In genomic region chrX:76427560-76428242, GRCh38 we compare ENCODE assay signal across 8 cellular contexts. TPM values are rescaled to one million over a fixed set of nuclear protein-coding genes. Genes with fewer than 3 reads are reported as not detected.
A peak's percentile ranks its signal among the peaks of the same experiment; 100 is the strongest.
DNase-seq lines count a peak whose midpoint lies in the region; ATAC-seq and TF ChIP-seq lines count a peak whose summit lies in the region.

Gene MAGEE1 (plus strand): TSS chrX:76427710. CDS start chrX:76427931, 221 bp downstream.

- peak; percentile 94 for ATAC-seq in HG02588 (IDR thresholded peaks at IDR 0.05; ENCODE audit: unreplicated experiment)

- H3K4me3 ChIP-seq in GM08714 (ENCODE audit: low read length) (peak within 1 kb of the TSS; percentile 46; the same call in 1 of the 2 replicates), WI38 (ENCODE audit: low read depth, low read length) (peak within 1 kb of the TSS; percentile 47), mammary epithelial cell (replicated peaks in 1 of 3; ENCODE audit: insufficient read depth in 1 of 3, low read depth in 2 of 3, low read length in 3 of 3) (peak within 1 kb of the TSS; percentile 61 to 70 (median 65)), spleen (peak within 1 kb of the TSS; percentile 48 to 84 (median 55))

- H2AFZ ChIP-seq in mammary epithelial cell (ENCODE audit: low read depth, low read length), result peak within 1 kb of the TSS; percentile 93

- H3K79me2 ChIP-seq in mammary epithelial cell (ENCODE audit: insufficient read depth, low read length), result peaks cover 9% of the 10 kb centered on the region

- intact Hi-C loops in mammary epithelial cell (cut with micrococcal nuclease), result no loop called here
- intact Hi-C loops in spleen (cut with DNase I; ENCODE audit: low total_unique reads), result no loop called here

- H3K4me3 Mint-ChIP-seq in immature natural killer cell, result peak within 1 kb of the TSS; percentile 91 to 93 (median 92)

- H3K27me3 ChIP-seq in mammary epithelial cell (ENCODE audit: insufficient read depth, low read length) (no peaks in the 10 kb centered on the region), spleen (replicated peaks in 1 of 7) (peaks cover 0 to 8% (median 0%) of the 10 kb centered on the region in 7 donors)

- H3K27ac ChIP-seq in mammary epithelial cell (ENCODE audit: insufficient read depth, low read depth, low read length) (no peak within 1 kb of the TSS), spleen (peak within 1 kb of the TSS in 7 of 8 donors; percentile 32 to 84 (median 69))

- in situ Hi-C loops in mammary epithelial cell (cut with MboI; ENCODE audit: low sequenced_read_pairs in 2 of 2), result no loop called here

- H3K27me3 Mint-ChIP-seq in immature natural killer cell (ENCODE audit: low read depth in 3 of 3), result peaks cover 2 to 11% (median 5%) of the 10 kb centered on the region in 3 donors

- H3K36me3 ChIP-seq in mammary epithelial cell (ENCODE audit: insufficient read depth, low read length) (no peaks in the 10 kb centered on the region), spleen (no peaks in the 10 kb centered on the region)

- H3K9ac ChIP-seq in mammary epithelial cell (ENCODE audit: insufficient read depth, low read length), result peak within 1 kb of the TSS; percentile 27

- H3K36me3 Mint-ChIP-seq in immature natural killer cell, result no peaks in the 10 kb centered on the region

- 14% methylated on average over 7 of the region's 42 CpGs for WGBS in mammary epithelial cell (ENCODE audit: low coverage, missing lambda C conversion rate)
- WGBS in spleen, 5 donors, result 0 to 43% (median 1%) methylated on average over 6 to 42 of the region's 42 CpGs

- DNase-seq in NCI-H1105 (lab: John Stamatoyannopoulos, UW) (peak; percentile 62), mammary epithelial cell (peak; percentile 64), immature natural killer cell (peak; percentile 71 to 80 (median 79)), spleen (peak; percentile 92), SW480 (ENCODE audit: low spot score) (no peak)

- BruUV-seq in mammary epithelial cell (replicated peaks; lab: Mats Ljungman, UMichigan), result no TSS peak

- CTCF ChIA-PET in mammary epithelial cell (lab: Charles Lee; ENCODE audit: low non-redundant PET), result no interaction called here

- TF ChIP-seq CTCF in WI38 (IDR thresholded peaks at IDR 0.05; ENCODE audit: low read depth, low read length), result no peak
- TF ChIP-seq CTCF in mammary epithelial cell (conservative IDR thresholded peaks at IDR 0.05 in 1 of 2, IDR thresholded peaks at IDR 0.05 in 1 of 2; ENCODE audit: extremely low read depth in 1 of 2, insufficient read depth in 1 of 2, low read depth in 1 of 2, low read length in 2 of 2), result no peak
- no peak for TF ChIP-seq CTCF in spleen (IDR thresholded peaks at IDR 0.05 in 8 of 11, conservative IDR thresholded peaks at IDR 0.05 in 3 of 11)

- H3K4me2 ChIP-seq in mammary epithelial cell (ENCODE audit: insufficient read depth, low read depth, low read length), result peak within 1 kb of the TSS; percentile 92

- TF ChIP-seq POLR2A in spleen (IDR thresholded peaks at IDR 0.05), result peak in 1 of 3 donors; percentile 22

- no peaks in the 10 kb centered on the region for H4K20me1 ChIP-seq in mammary epithelial cell (ENCODE audit: insufficient read depth, low read length)

- H3K9me3 Mint-ChIP-seq in immature natural killer cell, result no peaks in the 10 kb centered on the region

- peak within 1 kb of the TSS; percentile 84 to 97 (median 92) for H3K27ac Mint-ChIP-seq in immature natural killer cell

- dilution Hi-C loops in mammary epithelial cell (cut with HindIII; ENCODE audit: low sequenced_read_pairs), result no loop called here

- H3K4me1 ChIP-seq in mammary epithelial cell (ENCODE audit: insufficient read depth, low read length) (peaks cover 8% of the 10 kb centered on the region), spleen (peaks cover 0 to 17% (median 9%) of the 10 kb centered on the region in 6 donors)

- H3K9me3 ChIP-seq in mammary epithelial cell (replicated peaks; ENCODE audit: insufficient read depth, low read length) (peaks cover 2% of the 10 kb centered on the region), spleen (no peaks in the 10 kb centered on the region)

- H3K4me1 Mint-ChIP-seq in immature natural killer cell, result peaks cover 19 to 45% of the 10 kb centered on the region in 2 donors

RNA-seq across cellular contexts. Expression of gene MAGEE1, which starts in this region (rescaled TPM):
- total RNA-seq in mammary epithelial cell (1 to 10 TPM; 3.3 to 4.8 TPM), spleen (1 to 10 TPM; 3.4 to 5.4 (median 3.8) TPM)
- polyA plus RNA-seq in mammary epithelial cell (0.95 TPM), immature natural killer cell (1 to 10 TPM; 3.6 to 7.6 (median 5.4) TPM), spleen (1 to 10 TPM; 2.3 to 2.9 (median 2.7) TPM)
- 0.72 TPM for polyA minus RNA-seq in mammary epithelial cell
